In the genomic region with DNA sequence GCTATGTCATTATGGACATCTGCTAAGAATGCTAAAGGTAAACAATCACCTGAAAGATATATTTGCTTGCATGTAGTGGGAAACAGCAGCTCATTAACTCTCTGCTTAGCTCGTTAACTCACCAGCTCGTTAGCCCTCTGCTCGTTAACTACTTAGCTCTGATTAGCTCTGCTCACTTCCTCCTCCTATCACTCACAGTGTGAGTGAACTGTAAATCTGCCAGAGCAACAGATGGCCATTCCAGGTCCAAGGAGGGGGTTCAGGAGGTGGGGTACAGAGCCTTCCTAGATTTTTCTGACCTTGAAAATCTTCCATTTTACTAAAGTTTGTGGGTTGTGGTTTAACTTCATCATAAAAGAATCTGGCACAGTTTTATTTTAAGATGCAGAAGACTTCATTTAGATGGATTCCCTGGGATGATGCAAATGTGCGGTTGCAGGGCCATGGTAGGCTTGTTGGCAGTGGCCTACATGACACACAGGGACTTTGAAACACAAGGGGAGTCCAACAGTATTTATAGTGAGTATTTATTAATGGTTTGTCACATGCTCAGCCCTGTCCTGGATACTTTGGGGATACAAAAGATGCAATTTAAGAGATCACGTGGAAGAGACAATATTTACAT, we compare ENCODE assay signal across 22 cellular contexts.
DNase-seq lines count a peak whose midpoint lies in the region; ATAC-seq and TF ChIP-seq lines count a peak whose summit lies in the region.
"Had no signal": no experiment of that assay in that cellular context is flagged by ENCODE, and none has a peak within 500 bp of the region (broad histone marks: within the 10 kb centered on the region; RNA-seq: fewer than 3 reads in every experiment).

No MANE protein-coding gene starts in this region.

- H3K4me2 ChIP-seq in PC-3 (ENCODE audit: low read length), result no peak overlapping the region
- H3K4me2 ChIP-seq: BLaER1 had no signal

- H3K79me2 ChIP-seq in PC-3 (ENCODE audit: low read length), result no peaks in the 10 kb centered on the region

- H3K9ac ChIP-seq in PC-3 (ENCODE audit: low read length), result no peak overlapping the region
- H3K9ac ChIP-seq: BLaER1 had no signal

- no peaks in the 10 kb centered on the region for H3K4me1 ChIP-seq in PC-3 (ENCODE audit: insufficient read depth, low read length)
- H3K4me1 ChIP-seq: BLaER1 had no signal

- H3K4me3 ChIP-seq in PC-3 (ENCODE audit: low read length), result no peak overlapping the region
- H3K4me3 ChIP-seq: BLaER1, MG63, SK-N-MC had no signal

- intact Hi-C loops in PC-3 (cut with micrococcal nuclease), result no loop called here

- no TSS peak for BruUV-seq in PC-3 (replicated peaks; lab: Mats Ljungman, UMichigan)

- no peaks in the 10 kb centered on the region for H4K20me1 ChIP-seq in PC-3 (ENCODE audit: low read length)
- H4K20me1 ChIP-seq: BLaER1 had no signal

- no peaks in the 10 kb centered on the region for H3F3A ChIP-seq in PC-3 (ENCODE audit: low read length, unreplicated experiment)

- H3K36me3 ChIP-seq in PC-3 (ENCODE audit: low read depth, low read length), result no peaks in the 10 kb centered on the region
- H3K36me3 ChIP-seq: BLaER1, MG63 had no signal

- H3K27ac ChIP-seq in PC-3 (ENCODE audit: low read length), result no peak overlapping the region
- H3K27ac ChIP-seq: BLaER1, SK-N-MC had no signal

- TF ChIP-seq CTCF in PC-3 (conservative IDR thresholded peaks at IDR 0.05; ENCODE audit: low read depth, low read length), result no peak

- no peak overlapping the region for H2AFZ ChIP-seq in PC-3 (ENCODE audit: low read length)

- DNase-seq in LHCN-M2 (ENCODE audit: low read depth), result peak; percentile 34
- peak; percentile 97 for DNase-seq in NCI-H69 (lab: John Stamatoyannopoulos, UW)
- DNase-seq in astrocyte of the hippocampus (ENCODE audit: low read depth, low spot score), result peak; percentile 58
- DNase-seq in myocyte (ENCODE audit: low read depth), result peak; percentile 29
- no peak for DNase-seq in PC-3
- DNase-seq: CD4-positive, alpha-beta T cell; COR-L47; GF-D8; Karpas-422; MG63; NCI-H187 treated with DMSO at 0.1 percent for 48 hours; NCI-H2107; NCI-H2227 treated with DMSO at 0.1 percent for 48 hours; NCI-H510A; RPMI8226; SHP77; SW 1271; T-helper 17 cell had no signal

- ATAC-seq in PC-3, result no peak
- no peak for ATAC-seq in HG02884 (IDR thresholded peaks at IDR 0.05; ENCODE audit: unreplicated experiment)
- no peak for ATAC-seq in HG03378 (IDR thresholded peaks at IDR 0.05; ENCODE audit: unreplicated experiment)
- ATAC-seq: T-helper 17 cell had no signal

- no peaks in the 10 kb centered on the region for H3K9me3 ChIP-seq in PC-3 (ENCODE audit: low read length)
- H3K9me3 ChIP-seq: BLaER1, MG63 had no signal

- no peaks in the 10 kb centered on the region for H3K9me2 ChIP-seq in PC-3 (replicated peaks; ENCODE audit: low read length)

- CTCF ChIA-PET in PC-3 (lab: Charles Lee), result no interaction called here

- H3K27me3 ChIP-seq in PC-3 (ENCODE audit: low read length), result no peaks in the 10 kb centered on the region
- H3K27me3 ChIP-seq: BLaER1, MG63 had no signal

- POLR2A ChIA-PET in PC-3 (lab: Charles Lee; ENCODE audit: unreplicated experiment), result no interaction called here
